In the genomic region with DNA sequence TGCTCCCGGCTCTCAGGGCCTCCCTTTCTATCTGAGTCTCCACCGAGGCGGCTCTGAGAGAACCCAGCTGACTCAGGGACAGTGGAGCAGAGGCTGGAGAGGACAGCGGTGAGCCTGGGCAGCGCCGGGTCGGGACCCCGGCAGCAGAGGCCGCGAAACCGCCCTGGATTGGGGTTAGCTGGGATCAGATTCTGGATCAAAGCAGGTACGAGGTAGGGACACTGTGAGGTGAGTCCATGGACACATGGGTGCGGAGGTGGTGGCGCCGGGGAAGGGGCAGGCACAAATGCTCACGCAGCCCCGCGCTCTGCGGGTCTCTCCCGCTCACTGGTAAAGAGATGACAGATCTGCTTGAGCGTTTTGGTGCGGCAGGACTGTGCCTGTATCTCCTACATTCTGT, we compare ENCODE assay signal across 12 cellular contexts.
"Had no signal": no experiment of that assay in that cellular context is flagged by ENCODE, and none has a peak within 500 bp of the region (broad histone marks: within the 10 kb centered on the region; RNA-seq: fewer than 3 reads in every experiment).

No MANE protein-coding gene starts in this region.

- H3K4me1 ChIP-seq: gastroesophageal sphincter, uterus had no signal

- H3K9me3 ChIP-seq: esophagus squamous epithelium, gastroesophageal sphincter, uterus had no signal

- ATAC-seq: gastroesophageal sphincter had no signal

- H3K4me3 ChIP-seq: esophagus squamous epithelium, gastroesophageal sphincter, uterus had no signal

- H3K27me3 ChIP-seq: esophagus squamous epithelium, uterus had no signal

- H3K36me3 ChIP-seq: esophagus squamous epithelium, gastroesophageal sphincter, uterus had no signal

- H3K27ac ChIP-seq: gastroesophageal sphincter, uterus had no signal

- DNase-seq: effector memory CD8-positive, alpha-beta T cell; esophagus squamous epithelium; foreskin fibroblast; glutamatergic neuron; midbrain; naive B cell; posterior cingulate gyrus; small intestine; stimulated activated CD4-positive, alpha-beta T cell treated with anti-CD3 and anti-CD28 coated beads, Interleukin-12 subunit alpha, Interleukin-12 subunit beta, amount 100 ng/mL, for 4 hours; stimulated activated naive CD4-positive, alpha-beta T cell treated with Interleukin-2 at 50 U/mL for 16 hours; uterus had no signal
